In genomic region chr6:30720738-30721197, GRCh38 we compare ENCODE assay signal across 8 cellular contexts. TPM values are rescaled to one million over a fixed set of nuclear protein-coding genes. Genes with fewer than 3 reads are reported as not detected.
A peak's percentile ranks its signal among the peaks of the same experiment; 100 is the strongest.
DNase-seq lines count a peak whose midpoint lies in the region; ATAC-seq, FAIRE-seq and TF ChIP-seq lines count a peak whose summit lies in the region.

No MANE protein-coding gene starts in this region.

- H3K27ac Mint-ChIP-seq in stimulated activated naive CD8-positive, alpha-beta T cell treated with anti-CD3 and anti-CD28 coated beads, Interleukin-15, amount 100 ng/mL, for 72 hours, result peak overlapping the region; percentile 99

- dilution Hi-C loops in endothelial cell of umbilical vein (cut with MboI; ENCODE audit: extremely low pct_ligation_motif_present, low sequenced_read_pairs), result no loop called here

- peaks cover 65% of the 10 kb centered on the region for H3K79me2 ChIP-seq in endothelial cell of umbilical vein (ENCODE audit: control insufficient read depth, insufficient read depth, low read length)

- H3K27me3 ChIP-seq in endothelial cell of umbilical vein (ENCODE audit: control insufficient read depth in 2 of 2, insufficient read depth in 2 of 2, low read length in 2 of 2), result no peaks in the 10 kb centered on the region

- H3K9me3 ChIP-seq in endothelial cell of umbilical vein (replicated peaks; ENCODE audit: control insufficient read depth, insufficient read depth, low read length) (no peaks in the 10 kb centered on the region), mucosa of descending colon (no peaks in the 10 kb centered on the region)

- H3K27me3 Mint-ChIP-seq in stimulated activated naive CD8-positive, alpha-beta T cell treated with anti-CD3 and anti-CD28 coated beads, Interleukin-15, amount 100 ng/mL, for 72 hours, result no peaks in the 10 kb centered on the region

- intact Hi-C loops in endothelial cell of umbilical vein (cut with micrococcal nuclease) (loop anchor here (1.0 to 2.0 kb wide), 4 partner anchors 22 to 238 kb away; partner anchors contain the start of genes C6orf136 and FLOT1), mucosa of descending colon (cut with DNase I, micrococcal nuclease) (no loop called here)

- H4K20me1 ChIP-seq in endothelial cell of umbilical vein (replicated peaks; ENCODE audit: control insufficient read depth, extremely low read depth, insufficient read depth, low read length), result peaks cover 7% of the 10 kb centered on the region

- H3K4me2 ChIP-seq in endothelial cell of umbilical vein (ENCODE audit: insufficient read depth, low read length), result no peak overlapping the region

- no peaks in the 10 kb centered on the region for H3K9me3 Mint-ChIP-seq in stimulated activated naive CD8-positive, alpha-beta T cell treated with anti-CD3 and anti-CD28 coated beads, Interleukin-15, amount 100 ng/mL, for 72 hours

- DNase-seq in activated CD4-positive, CD25-positive, alpha-beta regulatory T cell (lab: John Stamatoyannopoulos, UW), result peak; percentile 23 to 45 (median 35)
- peak; percentile 67 for DNase-seq in NCI-H748 treated with DMSO at 0.1 percent for 48 hours (lab: John Stamatoyannopoulos, UW)
- DNase-seq in activated CD8-positive, alpha-beta memory T cell treated with anti-CD3 and anti-CD28 coated beads for 4 hours (ENCODE audit: low read depth in 2 of 2), result peak; percentile 14 to 44
- DNase-seq in endothelial cell of umbilical vein (ENCODE audit: low read depth, low spot score), result peak; percentile 56
- peak; percentile 83 to 90 (median 84) for DNase-seq in mucosa of descending colon
- DNase-seq in stimulated activated naive CD8-positive, alpha-beta T cell treated with anti-CD3 and anti-CD28 coated beads, Interleukin-15, amount 100 ng/mL, for 72 hours, result peak; percentile 65 to 79

- H3K4me3 Mint-ChIP-seq in stimulated activated naive CD8-positive, alpha-beta T cell treated with anti-CD3 and anti-CD28 coated beads, Interleukin-15, amount 100 ng/mL, for 72 hours, result peak overlapping the region; percentile 88

- CTCF ChIA-PET in endothelial cell of umbilical vein (lab: Charles Lee), result interaction anchor here (0.8 to 9.2 kb wide), 10 partner anchors 11 to 367 kb away, joined by 3 to 296 read pairs (median 6); partner anchors contain the start of gene DHX16

- peak overlapping the region; percentile 94 for H3K27ac ChIP-seq in endothelial cell of umbilical vein (ENCODE audit: insufficient read depth, low read depth, low read length)

- no peak for FAIRE-seq in endothelial cell of umbilical vein (lab: Jason Lieb, UNC)

- no peak for TF ChIP-seq CTCF in endothelial cell of umbilical vein (IDR thresholded peaks at IDR 0.05; ENCODE audit: extremely low read depth in 1 of 2, insufficient read depth in 1 of 2, low read depth in 1 of 2, low read length in 2 of 2)
- no peak for TF ChIP-seq CTCF in mucosa of descending colon (IDR thresholded peaks at IDR 0.05)

- ATAC-seq in activated CD4-positive, CD25-positive, alpha-beta regulatory T cell treated with anti-CD3 and anti-CD28 coated beads, Interleukin-2, amount 50 U/mL, for 24 hours, result no peak
- ATAC-seq in mucosa of descending colon, result peak; percentile 16
- no peak for ATAC-seq in stimulated activated naive CD8-positive, alpha-beta T cell treated with anti-CD3 and anti-CD28 coated beads, Interleukin-15, amount 100 ng/mL, for 72 hours
- ATAC-seq in GM19395 (IDR thresholded peaks at IDR 0.05; ENCODE audit: unreplicated experiment), result no peak

- POLR2A ChIA-PET in endothelial cell of umbilical vein (lab: Charles Lee), result interaction anchor here (0.6 to 3.0 kb wide), 7 partner anchors 24 to 97 kb away, joined by 3 to 34 read pairs (median 3); partner anchors contain the start of genes IER3 and NRM

- no peak overlapping the region for H2AFZ ChIP-seq in endothelial cell of umbilical vein (ENCODE audit: low read depth, low read length)

- H3K4me3 ChIP-seq in endothelial cell of umbilical vein (replicated peaks in 1 of 3; ENCODE audit: insufficient read depth in 1 of 3, low read depth in 1 of 3, low read length in 3 of 3), result peak overlapping the region; percentile 94 to 99 (median 99)
- H3K4me3 ChIP-seq in mucosa of descending colon, result peak overlapping the region; percentile 92

- BruUV-seq in endothelial cell of umbilical vein (replicated peaks; lab: Mats Ljungman, UMichigan), result TSS peak; percentile 32

- no peak for TF ChIP-seq POLR2A in endothelial cell of umbilical vein (IDR thresholded peaks at IDR 0.05; ENCODE audit: low read depth, low read length)

- H3K36me3 ChIP-seq in endothelial cell of umbilical vein (ENCODE audit: control insufficient read depth in 2 of 2, extremely low read depth in 1 of 2, insufficient read depth in 2 of 2, low read length in 2 of 2) (peaks cover 16 to 30% of the 10 kb centered on the region in 2 experiments), mucosa of descending colon (ENCODE audit: low read depth) (peaks cover 4% of the 10 kb centered on the region)

- H3K9ac ChIP-seq in endothelial cell of umbilical vein (replicated peaks; ENCODE audit: extremely low read depth, insufficient read depth, low read length), result peak overlapping the region; percentile 100

- H3K9me1 ChIP-seq in endothelial cell of umbilical vein (replicated peaks; ENCODE audit: control insufficient read depth, extremely low read depth, insufficient read depth, low read length), result no peaks in the 10 kb centered on the region

- H3K4me1 ChIP-seq in endothelial cell of umbilical vein (ENCODE audit: control insufficient read depth, extremely low read depth, insufficient read depth, low read length) (peaks cover 44% of the 10 kb centered on the region), mucosa of descending colon (ENCODE audit: low read depth) (peaks cover 30% of the 10 kb centered on the region)

- H3K4me1 Mint-ChIP-seq in stimulated activated naive CD8-positive, alpha-beta T cell treated with anti-CD3 and anti-CD28 coated beads, Interleukin-15, amount 100 ng/mL, for 72 hours, result peaks cover 79% of the 10 kb centered on the region

TF ChIP-seq in endothelial cell of umbilical vein, 7 proteins besides CTCF, POLR2A, EP300 and RAD21:
- TF ChIP-seq MYC (IDR thresholded peaks at IDR 0.05; ENCODE audit: low read depth, low read length), result peak; percentile 71
- no peak for TF ChIP-seq POLR2AphosphoS5 (IDR thresholded peaks at IDR 0.05; ENCODE audit: insufficient read depth, low read depth, low read length)

RNA-seq across cellular contexts. Expression of gene TUBB, which starts 0.6 kb away (rescaled TPM):
- 1,243 and 1,276 TPM in 2 replicates for total RNA-seq in endothelial cell of umbilical vein
- 1,408 and 1,437 TPM in 2 replicates for polyA plus RNA-seq in endothelial cell of umbilical vein
- polyA plus RNA-seq in endothelial cell of umbilical vein (2011; cell fraction: cytosol; rRNA removed), result 1,278 and 1,444 TPM in 2 replicates
- polyA plus RNA-seq in endothelial cell of umbilical vein (2011; cell fraction: nucleus; rRNA removed), result 567 and 602 TPM in 2 replicates
- 869 and 1,219 TPM in 2 replicates for polyA plus RNA-seq in endothelial cell of umbilical vein (2012)
- 1,727 and 1,760 TPM in 2 replicates for polyA minus RNA-seq in endothelial cell of umbilical vein
- polyA minus RNA-seq in endothelial cell of umbilical vein (2011; cell fraction: cytosol; rRNA and poly(A)+ RNA removed), result 468 TPM
- polyA minus RNA-seq in endothelial cell of umbilical vein (2011; cell fraction: nucleus; rRNA and poly(A)+ RNA removed), result 213 and 284 TPM in 2 replicates
- total RNA-seq in mucosa of descending colon, result 100 to 1,000 TPM; 113 to 328 (median 307) TPM

RNA-seq across cellular contexts. Expression of gene MDC1, which starts 3.7 kb away (rescaled TPM):
- 42.3 and 43.6 TPM in 2 replicates for total RNA-seq in endothelial cell of umbilical vein
- polyA plus RNA-seq in endothelial cell of umbilical vein, result 15.6 and 16.8 TPM in 2 replicates
- polyA plus RNA-seq in endothelial cell of umbilical vein (2011; cell fraction: cytosol; rRNA removed), result 13.0 and 13.4 TPM in 2 replicates
- 36.2 and 49.0 TPM in 2 replicates for polyA plus RNA-seq in endothelial cell of umbilical vein (2011; cell fraction: nucleus; rRNA removed)
- polyA plus RNA-seq in endothelial cell of umbilical vein (2012), result 16.8 and 20.4 TPM in 2 replicates
- polyA minus RNA-seq in endothelial cell of umbilical vein, result 14.6 and 17.6 TPM in 2 replicates
- polyA minus RNA-seq in endothelial cell of umbilical vein (2011; cell fraction: cytosol; rRNA and poly(A)+ RNA removed), result 20.7 TPM
- 11.9 and 14.6 TPM in 2 replicates for polyA minus RNA-seq in endothelial cell of umbilical vein (2011; cell fraction: nucleus; rRNA and poly(A)+ RNA removed)
- 10 to 100 TPM; 15.2 to 34.3 (median 29.5) TPM for total RNA-seq in mucosa of descending colon

RNA-seq across cellular contexts. Expression of gene FLOT1, which starts 21.7 kb away (rescaled TPM):
- total RNA-seq in endothelial cell of umbilical vein (141 and 145 TPM in 2 replicates), mucosa of descending colon (100 to 1,000 TPM; 133 to 175 (median 152) TPM)
- 146 and 154 TPM in 2 replicates for polyA plus RNA-seq in endothelial cell of umbilical vein
- 146 and 167 TPM in 2 replicates for polyA plus RNA-seq in endothelial cell of umbilical vein (2011; cell fraction: cytosol; rRNA removed)
- 258 and 271 TPM in 2 replicates for polyA plus RNA-seq in endothelial cell of umbilical vein (2011; cell fraction: nucleus; rRNA removed)
- 59.6 and 86.3 TPM in 2 replicates for polyA plus RNA-seq in endothelial cell of umbilical vein (2012)
- polyA minus RNA-seq in endothelial cell of umbilical vein, result 122 and 136 TPM in 2 replicates
- polyA minus RNA-seq in endothelial cell of umbilical vein (2011; cell fraction: cytosol; rRNA and poly(A)+ RNA removed), result 62.8 TPM
- polyA minus RNA-seq in endothelial cell of umbilical vein (2011; cell fraction: nucleus; rRNA and poly(A)+ RNA removed), result 238 and 240 TPM in 2 replicates

RNA-seq across cellular contexts. Expression of gene IER3, which starts 23.6 kb away (rescaled TPM):
- total RNA-seq in endothelial cell of umbilical vein, result 163 and 170 TPM in 2 replicates
- 344 and 468 TPM in 2 replicates for polyA plus RNA-seq in endothelial cell of umbilical vein
- polyA plus RNA-seq in endothelial cell of umbilical vein (2011; cell fraction: cytosol; rRNA removed), result 344 and 363 TPM in 2 replicates
- 547 and 658 TPM in 2 replicates for polyA plus RNA-seq in endothelial cell of umbilical vein (2011; cell fraction: nucleus; rRNA removed)
- 266 and 464 TPM in 2 replicates for polyA plus RNA-seq in endothelial cell of umbilical vein (2012)
- polyA minus RNA-seq in endothelial cell of umbilical vein, result 77.6 and 100 TPM in 2 replicates
- polyA minus RNA-seq in endothelial cell of umbilical vein (2011; cell fraction: cytosol; rRNA and poly(A)+ RNA removed), result 38.7 TPM
- polyA minus RNA-seq in endothelial cell of umbilical vein (2011; cell fraction: nucleus; rRNA and poly(A)+ RNA removed), result 87.7 and 161 TPM in 2 replicates
- 100 to 1,000 TPM in 1 of 3 donors, 10 to 100 TPM in 2; 64.0 to 183 (median 67.6) TPM for total RNA-seq in mucosa of descending colon

RNA-seq across cellular contexts. Expression of gene NRM, which starts 30.0 kb away (rescaled TPM):
- total RNA-seq in endothelial cell of umbilical vein (28.5 and 32.2 TPM in 2 replicates), mucosa of descending colon (10 to 100 TPM in 1 of 3 donors, 1 to 10 TPM in 2; 4.3 to 10.2 (median 6.1) TPM)
- polyA plus RNA-seq in endothelial cell of umbilical vein, result 33.8 and 36.7 TPM in 2 replicates
- 33.0 and 34.0 TPM in 2 replicates for polyA plus RNA-seq in endothelial cell of umbilical vein (2011; cell fraction: cytosol; rRNA removed)
- 16.0 and 18.9 TPM in 2 replicates for polyA plus RNA-seq in endothelial cell of umbilical vein (2011; cell fraction: nucleus; rRNA removed)
- 17.7 and 22.2 TPM in 2 replicates for polyA plus RNA-seq in endothelial cell of umbilical vein (2012)
- 17.5 and 18.7 TPM in 2 replicates for polyA minus RNA-seq in endothelial cell of umbilical vein
- 20.0 TPM for polyA minus RNA-seq in endothelial cell of umbilical vein (2011; cell fraction: cytosol; rRNA and poly(A)+ RNA removed)
- 4.5 and 7.8 TPM in 2 replicates for polyA minus RNA-seq in endothelial cell of umbilical vein (2011; cell fraction: nucleus; rRNA and poly(A)+ RNA removed)

Comparison
In these comparisons a context has a peak if more than half of its experiments do, and no peak if none do; other contexts are left out.
1. DNase-seq: peak in every context shown above with its lines; median percentile 84 in mucosa of descending colon; 72 in stimulated activated naive CD8-positive, alpha-beta T cell treated with anti-CD3 and anti-CD28 coated beads, Interleukin-15, amount 100 ng/mL, for 72 hours; 67 in NCI-H748 treated with DMSO at 0.1 percent for 48 hours; 56 in endothelial cell of umbilical vein; 35 in activated CD4-positive, CD25-positive, alpha-beta regulatory T cell; 29 in activated CD8-positive, alpha-beta memory T cell treated with anti-CD3 and anti-CD28 coated beads for 4 hours.